14 cellular contexts compared by ENCODE assay signal in genomic region chrX:77561372-77561771, GRCh38.
DNase-seq lines count a peak whose midpoint lies in the region; ATAC-seq, FAIRE-seq and TF ChIP-seq lines count a peak whose summit lies in the region.
"Had no signal": no experiment of that assay in that cellular context is flagged by ENCODE, and none has a peak within 500 bp of the region (broad histone marks: within the 10 kb centered on the region; RNA-seq: fewer than 3 reads in every experiment).

No MANE protein-coding gene starts in this region.

- no peaks in the 10 kb centered on the region for H3K79me2 ChIP-seq in HepG2 (ENCODE audit: insufficient read depth, low read length)

- WGBS in HepG2 (ENCODE audit: low lambda C conversion rate): 100% methylated on average over 2 of the region's 2 CpGs
- WGBS in right lobe of liver (ENCODE audit: insufficient coverage, low coverage, low lambda C conversion rate, missing lambda C conversion rate): 44% methylated on average over 2 of the region's 2 CpGs

- no peaks in the 10 kb centered on the region for H4K20me1 ChIP-seq in HepG2 (ENCODE audit: insufficient read depth, low read length)

- CTCF ChIA-PET in HepG2 (lab: Yijun Ruan, JAX; ENCODE audit: low intra/inter-chr PET ratio, low total read pairs): no interaction called here

- in situ Hi-C loops in HepG2 (cut with HindIII; ENCODE audit: extremely low pct_ligation_motif_present, low pct_unique_long_range_greater_than_20kb): no loop called here

- no peak for TF ChIP-seq CTCF in HepG2 (CRISPR knock-in tag; IDR thresholded peaks at IDR 0.05)
- TF ChIP-seq CTCF in right lobe of liver (IDR thresholded peaks at IDR 0.05): no peak

- H3K4me1 ChIP-seq in HepG2 (ENCODE audit: insufficient read depth, low read length): no peaks in the 10 kb centered on the region
- H3K4me1 ChIP-seq in right lobe of liver: no peaks in the 10 kb centered on the region

- no peak overlapping the region for H3K27ac ChIP-seq in HepG2 (ENCODE audit: extremely low read length, insufficient read depth, low read length)
- H3K27ac ChIP-seq in right lobe of liver: no peak overlapping the region
- H3K27ac ChIP-seq: HL-60 had no signal

- TF ChIP-seq RAD21 in HepG2 (CRISPR knock-in tag; IDR thresholded peaks at IDR 0.05): no peak

- DNase-seq in HepG2 (ENCODE audit: low spot score): no peak
- no peak for DNase-seq in right lobe of liver
- no peak for DNase-seq in RCC 7860 (ENCODE audit: low spot score)
- DNase-seq in iris pigment epithelial cell (ENCODE audit: low read depth): peak; percentile 12
- DNase-seq in OCI-M2 (lab: John Stamatoyannopoulos, UW; ENCODE audit: unreplicated experiment): no peak
- no peak for DNase-seq in T-helper 2 cell
- DNase-seq in left colon: no peak
- DNase-seq: C1 segment of cervical spinal cord; CD4-positive, alpha-beta T cell; DND-41; GF-D8; KG1 had no signal

- POLR2A ChIA-PET in HepG2 (lab: Yijun Ruan, JAX): no interaction called here

- ATAC-seq in HepG2: no peak
- ATAC-seq in right lobe of liver: no peak
- ATAC-seq in left colon: no peak

- TF ChIP-seq POLR2A in HepG2 (IDR thresholded peaks at IDR 0.05; ENCODE audit: insufficient read depth in 1 of 2, low read depth in 2 of 2, low read length in 2 of 2) (no peak), right lobe of liver (IDR thresholded peaks at IDR 0.05) (no peak)

- H3K9ac ChIP-seq in HepG2 (ENCODE audit: insufficient read depth, low read depth, low read length): no peak overlapping the region

- FAIRE-seq in HepG2 (lab: Jason Lieb, UNC): no peak
- peak; percentile 55 for FAIRE-seq in RCC 7860 (lab: Jason Lieb, UNC)

- intact Hi-C loops in HepG2 (cut with micrococcal nuclease; ENCODE audit: unreplicated experiment) (no loop called here), right lobe of liver (cut with DNase I) (no loop called here), left colon (cut with DNase I, micrococcal nuclease) (no loop called here)

- H3K36me3 ChIP-seq in HepG2 (replicated peaks in 1 of 2; ENCODE audit: control insufficient read depth in 1 of 2, insufficient read depth in 2 of 2, low read length in 2 of 2) (no peaks in the 10 kb centered on the region), right lobe of liver (no peaks in the 10 kb centered on the region)
- H3K36me3 ChIP-seq: HAP-1 had no signal

- H3K9me3 ChIP-seq in HepG2 (ENCODE audit: low read length) (no peaks in the 10 kb centered on the region), right lobe of liver (no peaks in the 10 kb centered on the region)
- H3K9me3 ChIP-seq: HAP-1 had no signal

- H2AFZ ChIP-seq in HepG2 (ENCODE audit: low read length): no peak overlapping the region

- H3K4me3 ChIP-seq in HepG2 (replicated peaks in 1 of 3; ENCODE audit: insufficient read depth in 1 of 3, low read depth in 2 of 3, low read length in 3 of 3) (no peak overlapping the region), right lobe of liver (no peak overlapping the region)
- H3K4me3 ChIP-seq: HAP-1 had no signal

- H3K4me2 ChIP-seq in HepG2 (ENCODE audit: low read depth, low read length): no peak overlapping the region

- no TSS peak for BruUV-seq in HepG2 (replicated peaks; lab: Mats Ljungman, UMichigan)

- no peaks in the 10 kb centered on the region for H3K27me3 ChIP-seq in HepG2 (ENCODE audit: control insufficient read depth in 1 of 2, insufficient read depth in 2 of 2, low read length in 2 of 2)
- H3K27me3 ChIP-seq in right lobe of liver: no peaks in the 10 kb centered on the region

- TF ChIP-seq EP300 in HepG2 (IDR thresholded peaks at IDR 0.05; ENCODE audit: low read depth in 2 of 2, low read length in 2 of 2) (no peak), HepG2 (CRISPR knock-in tag; IDR thresholded peaks at IDR 0.05; ENCODE audit: borderline replicate concordance) (no peak)

TF ChIP-seq in HepG2, 621 proteins besides CTCF, POLR2A, EP300 and RAD21 (continues in another document):
- TF ChIP-seq ZNF20 (CRISPR knock-in tag; IDR thresholded peaks at IDR 0.05) (no peak), ARNTL (CRISPR knock-in tag; IDR thresholded peaks at IDR 0.05) (no peak), ASH2L (IDR thresholded peaks at IDR 0.05; ENCODE audit: insufficient read length, low read depth, low read length) (no peak), JUNB (CRISPR knock-in tag; IDR thresholded peaks at IDR 0.05; ENCODE audit: borderline replicate concordance) (no peak), ZNF296 (CRISPR knock-in tag; conservative IDR thresholded peaks at IDR 0.05) (no peak), DMAP1 (CRISPR knock-in tag; IDR thresholded peaks at IDR 0.05) (no peak), MEIS1 (CRISPR knock-in tag; IDR thresholded peaks at IDR 0.05; ENCODE audit: borderline replicate concordance) (no peak), FOXK1 (CRISPR knock-in tag; IDR thresholded peaks at IDR 0.05; ENCODE audit: borderline replicate concordance, low read depth) (no peak), DRAP1 (CRISPR knock-in tag; IDR thresholded peaks at IDR 0.05) (no peak), UBTF (CRISPR knock-in tag; IDR thresholded peaks at IDR 0.05) (no peak), SNAI1 (CRISPR knock-in tag; IDR thresholded peaks at IDR 0.05; ENCODE audit: borderline replicate concordance) (no peak), FOXM1 (CRISPR knock-in tag; IDR thresholded peaks at IDR 0.05) (no peak), LRRFIP1 (CRISPR knock-in tag; conservative IDR thresholded peaks at IDR 0.05) (no peak), NFE2L2 (IDR thresholded peaks at IDR 0.05; ENCODE audit: low read length) (0 out of 2 replicates have a peak, but pooled peaks have one; percentile 14), MAFF (IDR thresholded peaks at IDR 0.05; ENCODE audit: low read depth, low read length) (0 out of 2 replicates have a peak, but pooled peaks have one; percentile 16), SP4 (CRISPR knock-in tag; IDR thresholded peaks at IDR 0.05) (no peak), MAFK (conservative IDR thresholded peaks at IDR 0.05 in 1 of 2, IDR thresholded peaks at IDR 0.05 in 1 of 2; ENCODE audit: low read length in 2 of 2) (peak in 1 of 2 experiments; percentile 43; a peak in 1 of 4 replicates), ATF7-NPFF (CRISPR knock-in tag; IDR thresholded peaks at IDR 0.05; ENCODE audit: low read depth) (no peak), CAMTA2 (CRISPR knock-in tag; IDR thresholded peaks at IDR 0.05; ENCODE audit: borderline replicate concordance) (no peak), ZNF510 (CRISPR knock-in tag; IDR thresholded peaks at IDR 0.05; ENCODE audit: low read depth) (no peak), ZNF720 (CRISPR knock-in tag; IDR thresholded peaks at IDR 0.05) (no peak), ZNF362 (CRISPR knock-in tag; IDR thresholded peaks at IDR 0.05; ENCODE audit: borderline replicate concordance) (no peak), ZNF468 (CRISPR knock-in tag; IDR thresholded peaks at IDR 0.05) (no peak)
